Comparison of ENCODE assay signal across 27 cellular contexts in the genomic region with DNA sequence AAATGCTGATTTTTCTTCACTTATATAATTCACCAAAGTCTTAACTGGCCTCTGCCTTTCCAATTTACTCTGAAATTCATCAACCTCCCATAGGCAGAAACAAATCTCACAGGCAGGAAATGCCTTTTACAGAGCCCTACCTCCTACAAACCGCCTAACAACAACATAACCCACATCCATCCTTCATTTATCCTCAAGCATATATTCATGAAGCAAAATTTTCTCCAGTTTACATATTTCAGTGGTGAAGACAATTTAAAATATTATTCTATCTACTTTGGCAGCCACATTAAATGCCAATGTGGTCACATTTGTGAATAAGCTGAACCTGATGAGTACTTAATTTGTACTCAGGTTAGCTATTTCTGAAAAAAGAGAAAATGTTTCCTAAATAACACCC.
"Had no signal": no experiment of that assay in that cellular context is flagged by ENCODE, and none has a peak within 500 bp of the region (broad histone marks: within the 10 kb centered on the region; RNA-seq: fewer than 3 reads in every experiment).

No MANE protein-coding gene starts in this region.

- H3K9me3 Mint-ChIP-seq: activated B cell treated with CpG ODN at 0.5 μM for 24 hours; activated CD4-positive, alpha-beta memory T cell treated with anti-CD3 and anti-CD28 coated beads for 36 hours; activated CD4-positive, alpha-beta T cell treated with anti-CD3 and anti-CD28 coated beads, Interleukin-2, amount 10 ng/mL, durations not matched to agents 24 days and 14 days; activated naive CD4-positive, alpha-beta T cell treated with anti-CD3 and anti-CD28 coated beads for 36 hours had no signal

- H3K27me3 Mint-ChIP-seq: activated B cell treated with CpG ODN at 0.5 μM for 24 hours; activated CD4-positive, alpha-beta memory T cell treated with anti-CD3 and anti-CD28 coated beads for 36 hours; activated CD4-positive, alpha-beta T cell treated with anti-CD3 and anti-CD28 coated beads, Interleukin-2, amount 10 ng/mL, durations not matched to agents 24 days and 14 days; activated naive CD8-positive, alpha-beta T cell treated with anti-CD3 and anti-CD28 coated beads for 36 hours; T-cell had no signal

- H3K27ac Mint-ChIP-seq: activated B cell treated with CpG ODN at 0.5 μM for 24 hours; activated CD4-positive, alpha-beta memory T cell treated with anti-CD3 and anti-CD28 coated beads for 36 hours; activated CD4-positive, alpha-beta T cell treated with anti-CD3 and anti-CD28 coated beads, Interleukin-2, amount 10 ng/mL, durations not matched to agents 24 days and 14 days; activated naive CD4-positive, alpha-beta T cell treated with anti-CD3 and anti-CD28 coated beads for 36 hours; activated naive CD8-positive, alpha-beta T cell treated with anti-CD3 and anti-CD28 coated beads for 36 hours; T-cell had no signal

- DNase-seq: activated B cell treated with CpG ODN at 0.5 μM for 24 hours; activated CD4-positive, alpha-beta memory T cell treated with anti-CD3 and anti-CD28 coated beads for 36 hours; activated CD4-positive, alpha-beta T cell treated with anti-CD3 and anti-CD28 coated beads for 1 hour; activated CD4-positive, alpha-beta T cell treated with anti-CD3 and anti-CD28 coated beads, Interleukin-2, amount 10 ng/mL, durations not matched to agents 24 days and 14 days; activated CD8-positive, alpha-beta memory T cell treated with anti-CD3 and anti-CD28 coated beads for 24 hours; activated effector memory CD4-positive, alpha-beta T cell treated with anti-CD3 and anti-CD28 coated beads, Interleukin-2, amount 50 U/mL, for 16 hours; activated naive CD4-positive, alpha-beta T cell treated with anti-CD3 and anti-CD28 coated beads for 36 hours; activated naive CD8-positive, alpha-beta T cell treated with anti-CD3 and anti-CD28 coated beads for 36 hours; activated T-cell treated with anti-CD3 and anti-CD28 coated beads, Interleukin-2, amount 50 U/mL, for 4 hours; anterior cingulate cortex; brain microvascular endothelial cell; cerebellar nuclear complex; Karpas-422; MM.1S; NCI-H1105; NCI-H1436; NCI-H1694 treated with DMSO at 0.1 percent for 48 hours; NCI-H2029 treated with DMSO at 0.1 percent for 48 hours; NCI-H345; NCI-H510A; NCI-H526 treated with DMSO at 0.1 percent for 48 hours; NCI-H82; SIG-M5; T-cell; T-helper 2 cell; T1000 had no signal

- H3K36me3 ChIP-seq: brain microvascular endothelial cell, cardiac muscle cell had no signal

- ATAC-seq: activated T-cell treated with anti-CD3 and anti-CD28 coated beads, Interleukin-2, amount 50 U/mL, for 4 hours; T-cell had no signal

- H3K4me1 Mint-ChIP-seq: activated B cell treated with CpG ODN at 0.5 μM for 24 hours had no signal

- H3K4me3 Mint-ChIP-seq: activated B cell treated with CpG ODN at 0.5 μM for 24 hours; activated CD4-positive, alpha-beta memory T cell treated with anti-CD3 and anti-CD28 coated beads for 36 hours; activated CD4-positive, alpha-beta T cell treated with anti-CD3 and anti-CD28 coated beads, Interleukin-2, amount 10 ng/mL, durations not matched to agents 24 days and 14 days; activated naive CD4-positive, alpha-beta T cell treated with anti-CD3 and anti-CD28 coated beads for 36 hours; activated naive CD8-positive, alpha-beta T cell treated with anti-CD3 and anti-CD28 coated beads for 36 hours; activated T-cell treated with anti-CD3 and anti-CD28 coated beads, Interleukin-2, amount 50 U/mL, for 4 hours; T-cell had no signal

- H3K4me3 ChIP-seq: cardiac muscle cell had no signal

- H3K27ac ChIP-seq: brain microvascular endothelial cell, cardiac muscle cell had no signal

- H3K27me3 ChIP-seq: brain microvascular endothelial cell, cardiac muscle cell had no signal
